ENCODE assay signal across 22 cellular contexts in genomic region chr17:5405400-5405799, GRCh38.
"Had no signal": no experiment of that assay in that cellular context is flagged by ENCODE, and none has a peak within 500 bp of the region (broad histone marks: within the 10 kb centered on the region; RNA-seq: fewer than 3 reads in every experiment).

No MANE protein-coding gene starts in this region.

- H3K27me3 Mint-ChIP-seq: naive thymus-derived CD4-positive, alpha-beta T cell; stimulated activated naive CD8-positive, alpha-beta T cell treated with anti-CD3 and anti-CD28 coated beads, Interleukin-15, Interleukin-2, amounts not matched to agents 100 ng/mL and 50 ng/mL, for 24 hours had no signal

- DNase-seq: cortex of kidney; dorsolateral prefrontal cortex; effector CD8-positive, alpha-beta T cell; heart left ventricle; hypothalamus; islet precursor cell; left ventricle myocardium inferior; mesenchymal stem cell; naive thymus-derived CD4-positive, alpha-beta T cell; stimulated activated CD4-positive, alpha-beta T cell treated with anti-CD3 and anti-CD28 coated beads, Interleukin-2, amount 100 ng/mL, for 48 hours; stimulated activated CD8-positive, alpha-beta memory T cell treated with anti-CD3 and anti-CD28 coated beads, Interleukin-4, amount 100 ng/mL, for 48 hours; testis; upper lobe of right lung had no signal

- H3K4me3 ChIP-seq: dorsolateral prefrontal cortex, heart left ventricle, left ventricle myocardium inferior, lung, right atrium auricular region, smooth muscle cell, testis, tibial nerve, upper lobe of right lung, vagina had no signal

- H3K36me3 Mint-ChIP-seq: stimulated activated effector memory CD8-positive, alpha-beta T cell treated with anti-CD3 and anti-CD28 coated beads, Interleukin-12 subunit alpha, Interleukin-12 subunit beta, amount 100 ng/mL, for 72 hours had no signal

- H3K4me3 Mint-ChIP-seq: naive thymus-derived CD4-positive, alpha-beta T cell; stimulated activated effector memory CD8-positive, alpha-beta T cell treated with anti-CD3 and anti-CD28 coated beads, Interleukin-12 subunit alpha, Interleukin-12 subunit beta, amount 100 ng/mL, for 72 hours; stimulated activated naive CD8-positive, alpha-beta T cell treated with anti-CD3 and anti-CD28 coated beads, Interleukin-15, Interleukin-2, amounts not matched to agents 100 ng/mL and 50 ng/mL, for 24 hours had no signal

- ATAC-seq: esophagus mucosa; heart left ventricle; naive thymus-derived CD4-positive, alpha-beta T cell; stimulated activated effector memory CD8-positive, alpha-beta T cell treated with anti-CD3 and anti-CD28 coated beads, Interleukin-12 subunit alpha, Interleukin-12 subunit beta, amount 100 ng/mL, for 72 hours; upper lobe of right lung had no signal

- H3K4me1 ChIP-seq: heart left ventricle, left ventricle myocardium inferior, right atrium auricular region, testis, tibial nerve, upper lobe of right lung, vagina had no signal

- H3K9me3 ChIP-seq: heart left ventricle, left ventricle myocardium inferior, neutrophil, right atrium auricular region, testis, tibial nerve, upper lobe of right lung, vagina had no signal

- H3K27ac Mint-ChIP-seq: naive thymus-derived CD4-positive, alpha-beta T cell; stimulated activated effector memory CD8-positive, alpha-beta T cell treated with anti-CD3 and anti-CD28 coated beads, Interleukin-12 subunit alpha, Interleukin-12 subunit beta, amount 100 ng/mL, for 72 hours; stimulated activated naive CD8-positive, alpha-beta T cell treated with anti-CD3 and anti-CD28 coated beads, Interleukin-15, Interleukin-2, amounts not matched to agents 100 ng/mL and 50 ng/mL, for 24 hours had no signal

- H3K9me3 Mint-ChIP-seq: naive thymus-derived CD4-positive, alpha-beta T cell; stimulated activated effector memory CD8-positive, alpha-beta T cell treated with anti-CD3 and anti-CD28 coated beads, Interleukin-12 subunit alpha, Interleukin-12 subunit beta, amount 100 ng/mL, for 72 hours; stimulated activated naive CD8-positive, alpha-beta T cell treated with anti-CD3 and anti-CD28 coated beads, Interleukin-15, Interleukin-2, amounts not matched to agents 100 ng/mL and 50 ng/mL, for 24 hours had no signal
